11 cellular contexts compared by ENCODE assay signal in the genomic region with DNA sequence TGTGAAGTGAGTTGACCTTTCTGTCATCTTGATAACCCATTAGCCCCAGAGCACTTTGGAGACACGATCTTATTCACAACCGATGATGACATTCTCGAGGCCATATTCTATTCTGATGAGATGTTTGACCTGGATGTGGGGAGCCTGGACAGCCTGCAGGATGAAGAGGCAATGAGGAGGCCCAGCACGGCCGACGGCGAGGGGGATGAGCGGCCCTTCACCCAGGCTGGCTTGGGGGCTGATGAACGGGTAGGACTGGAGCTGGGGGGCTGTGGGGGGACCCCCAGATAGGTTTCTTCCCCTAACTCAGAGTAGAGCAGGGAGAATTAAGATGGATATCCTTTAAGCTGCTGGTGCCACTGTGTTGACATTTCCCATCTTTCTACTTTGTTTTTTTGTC.
"Had no signal": no experiment of that assay in that cellular context is flagged by ENCODE, and none has a peak within 500 bp of the region (broad histone marks: within the 10 kb centered on the region; RNA-seq: fewer than 3 reads in every experiment).

No MANE protein-coding gene starts in this region.

- H3K9me3 ChIP-seq: HAP-1 had no signal

- H3K4me3 ChIP-seq: GM23248, GM23338, HAP-1 had no signal

- H3K27ac ChIP-seq: GM23248 had no signal

- DNase-seq: GM23248, GOT3, H7, H9, HCEC 1CT, HFFc6 had no signal

- H2AFZ ChIP-seq: GM23248, GM23338 had no signal

- FAIRE-seq: H1, H54 had no signal

- H3K36me3 ChIP-seq: HAP-1 had no signal

- H3K9ac ChIP-seq: GM23248 had no signal

- ATAC-seq: GM23338, HCT116 had no signal

- H3K4me1 ChIP-seq: HAP-1 had no signal

- H3K4me2 ChIP-seq: GM23338 had no signal
